Comparison of ENCODE assay signal across 1 cellular context in genomic region chr7:36736827-36737211, GRCh38.
TF ChIP-seq lines count a peak whose summit lies in the region.

No MANE protein-coding gene starts in this region.

TF ChIP-seq in GM12878, 131 proteins besides CTCF, POLR2A, EP300 and RAD21 (continued from another document):
- TF ChIP-seq ZBTB40 (IDR thresholded peaks at IDR 0.05; ENCODE audit: borderline replicate concordance), result no peak
- 0 out of 2 replicates have a peak, but pooled peaks have one; percentile 13 for TF ChIP-seq NFIC (IDR thresholded peaks at IDR 0.05; ENCODE audit: low read depth, low read length)
- no peak for TF ChIP-seq RBBP5 (conservative IDR thresholded peaks at IDR 0.05)
- TF ChIP-seq IKZF1 (conservative IDR thresholded peaks at IDR 0.05), result peak; percentile 57
- TF ChIP-seq IRF4 (IDR thresholded peaks at IDR 0.05; ENCODE audit: low read depth, low read length), result peak; percentile 67
- TF ChIP-seq ATF3 (IDR thresholded peaks at IDR 0.05; ENCODE audit: borderline replicate concordance, extremely low read depth, low read depth, low read length), result no peak
- TF ChIP-seq RFX5 (IDR thresholded peaks at IDR 0.05; ENCODE audit: low read depth, low read length), result no peak
- 0 out of 2 replicates have a peak, but pooled peaks have one; percentile 40 for TF ChIP-seq ATF2 (IDR thresholded peaks at IDR 0.05; ENCODE audit: low read length)
- TF ChIP-seq TBL1XR1 (IDR thresholded peaks at IDR 0.05; ENCODE audit: low read depth, low read length), result peak; percentile 55; the same call in 1 of the 2 replicates
- peak in 1 of 2 experiments; percentile 88; a peak in 2 of 4 replicates for TF ChIP-seq ETV6 (conservative IDR thresholded peaks at IDR 0.05 in 1 of 2, IDR thresholded peaks at IDR 0.05 in 1 of 2; ENCODE audit: borderline replicate concordance in 1 of 2, low read depth in 1 of 2)
- no peak for TF ChIP-seq MTA3 (IDR thresholded peaks at IDR 0.05; ENCODE audit: borderline replicate concordance, low read length)
- no peak for TF ChIP-seq SUZ12 (IDR thresholded peaks at IDR 0.05; ENCODE audit: unreplicated experiment)
- peak; percentile 23 to 50; a peak in 2 of 4 replicates for TF ChIP-seq IKZF2 (IDR thresholded peaks at IDR 0.05)
- no peak for TF ChIP-seq RELB (IDR thresholded peaks at IDR 0.05; ENCODE audit: low read depth)
- TF ChIP-seq RUNX3 (IDR thresholded peaks at IDR 0.05; ENCODE audit: low read length), result 0 out of 2 replicates have a peak, but pooled peaks have one; percentile 14
- 0 out of 2 replicates have a peak, but pooled peaks have one; percentile 27 for TF ChIP-seq NR2F1 (conservative IDR thresholded peaks at IDR 0.05)
